Comparison of ENCODE assay signal across 8 cellular contexts in genomic region chr19:41821003-41821735, GRCh38. TPM values are rescaled to one million over a fixed set of nuclear protein-coding genes. Genes with fewer than 3 reads are reported as not detected.
DNase-seq lines count a peak whose midpoint lies in the region; ATAC-seq and TF ChIP-seq lines count a peak whose summit lies in the region.

No MANE protein-coding gene starts in this region.

- no peak overlapping the region for H2BK15ac ChIP-seq in IMR-90 (ENCODE audit: low read depth, low read length)

- H4K91ac ChIP-seq in IMR-90 (ENCODE audit: insufficient read depth, low read depth, low read length): no peak overlapping the region

- H3K27ac ChIP-seq in IMR-90 (ENCODE audit: insufficient read depth, low read length) (no peak overlapping the region), spleen (no peak overlapping the region), uterus (no peak overlapping the region)

- DNase-seq in DMS53 (lab: John Stamatoyannopoulos, UW) (peak; percentile 90), IMR-90 (peak; percentile 15), NOMO-1 treated with dmso at 0.1 percent for 144 hours (lab: John Stamatoyannopoulos, UW; ENCODE audit: unreplicated experiment) (peak; percentile 32), head of caudate nucleus (peak in 23 of 42 donors; percentile 13 to 68 (median 44)), spleen (peak; percentile 66), uterus (no peak)
- peak; percentile 61 to 73 for DNase-seq in activated T-cell treated with anti-CD3 and anti-CD28 coated beads, Interleukin-2, amount 50 U/mL, for 72 hours

- CTCF ChIA-PET in IMR-90 (lab: Yijun Ruan, JAX): interaction anchor here (0.7 to 1.0 kb wide), 4 partner anchors 10 to 1851 kb away, joined by 3 to 4 read pairs (median 3); no protein-coding TSS in a partner anchor

- dilution Hi-C loops in IMR-90 (cut with HindIII; ENCODE audit: low sequenced_read_pairs, unreplicated experiment): no loop called here

- H3K23ac ChIP-seq in IMR-90 (ENCODE audit: low read depth, low read length): no peak overlapping the region

- H3K4me3 ChIP-seq in IMR-90 (ENCODE audit: insufficient read depth, low read depth, low read length) (no peak overlapping the region), spleen (no peak overlapping the region), uterus (no peak overlapping the region)

- H2AK5ac ChIP-seq in IMR-90 (ENCODE audit: low read depth, low read length): no peak overlapping the region

- H2BK5ac ChIP-seq in IMR-90 (ENCODE audit: low read depth, low read length, poor library complexity, severe bottlenecking): no peak overlapping the region

- ATAC-seq in IMR-90 (ENCODE audit: low read depth) (peak; percentile 51; the same call in 1 of the 2 replicates), HG03097 (IDR thresholded peaks at IDR 0.05; ENCODE audit: low FRiP score, unreplicated experiment) (no peak)
- ATAC-seq in activated T-cell treated with anti-CD3 and anti-CD28 coated beads, Interleukin-2, amount 50 U/mL, for 72 hours (replicated peaks in 1 of 2): peak; percentile 87 to 88

- H3K9me3 ChIP-seq in IMR-90 (ENCODE audit: control insufficient read depth, insufficient read depth, low read length) (no peaks in the 10 kb centered on the region), spleen (no peaks in the 10 kb centered on the region), uterus (no peaks in the 10 kb centered on the region)

- peaks cover 6% of the 10 kb centered on the region for H3K4me1 Mint-ChIP-seq in activated T-cell treated with anti-CD3 and anti-CD28 coated beads, Interleukin-2, amount 50 U/mL, for 72 hours (ENCODE audit: low read depth)

- TF ChIP-seq RAD21 in IMR-90 (IDR thresholded peaks at IDR 0.05; ENCODE audit: low read length): peak; percentile 48

- no peak overlapping the region for H3K56ac ChIP-seq in IMR-90 (ENCODE audit: extremely low read depth, insufficient read depth, low read length)

- H3K27me3 ChIP-seq in IMR-90 (ENCODE audit: control insufficient read depth, insufficient read depth, low read length) (no peaks in the 10 kb centered on the region; the same call in 1 of the 2 replicates), spleen (replicated peaks in 1 of 7) (peaks cover 0 to 20% (median 0%) of the 10 kb centered on the region in 7 donors), uterus (no peaks in the 10 kb centered on the region)

- H2BK120ac ChIP-seq in IMR-90 (ENCODE audit: low read depth, low read length): no peak overlapping the region

- intact Hi-C loops in IMR-90 (cut with micrococcal nuclease) (loop anchor here (2.0 kb wide), 1 partner anchor 178 kb away; no protein-coding TSS in a partner anchor), head of caudate nucleus (cut with DNase I) (no loop called here), spleen (cut with DNase I; ENCODE audit: low total_unique reads) (no loop called here), uterus (cut with DNase I; ENCODE audit: low total_unique reads) (no loop called here)

- no peak overlapping the region for H3K9ac ChIP-seq in IMR-90 (ENCODE audit: low read depth, low read length)

- in situ Hi-C loops in IMR-90 (cut with MboI; ENCODE audit: low sequenced_read_pairs): no loop called here

- H4K8ac ChIP-seq in IMR-90 (ENCODE audit: low read depth in 2 of 2, low read length in 2 of 2): no peak overlapping the region

- H3K4me3 Mint-ChIP-seq in activated T-cell treated with anti-CD3 and anti-CD28 coated beads, Interleukin-2, amount 50 U/mL, for 72 hours: no peak overlapping the region

- no peak overlapping the region for H3K27ac Mint-ChIP-seq in activated T-cell treated with anti-CD3 and anti-CD28 coated beads, Interleukin-2, amount 50 U/mL, for 72 hours

- no peak overlapping the region for H4K5ac ChIP-seq in IMR-90 (ENCODE audit: low read depth, low read length)

- no peak overlapping the region for H3K4ac ChIP-seq in IMR-90 (ENCODE audit: low read depth, low read length)

- POLR2A ChIA-PET in IMR-90 (lab: Charles Lee; ENCODE audit: unreplicated experiment): no interaction called here

- peaks cover 32% of the 10 kb centered on the region for H3K27me3 Mint-ChIP-seq in activated T-cell treated with anti-CD3 and anti-CD28 coated beads, Interleukin-2, amount 50 U/mL, for 72 hours (ENCODE audit: low read depth)

- no peak overlapping the region for H2BK20ac ChIP-seq in IMR-90 (ENCODE audit: low read depth, low read length)

- H3K9me1 ChIP-seq in IMR-90 (ENCODE audit: insufficient read depth, low read length): no peaks in the 10 kb centered on the region

- H3K14ac ChIP-seq in IMR-90 (replicated peaks; ENCODE audit: low read depth, low read length): no peak overlapping the region

- no peaks in the 10 kb centered on the region for H3K36me3 ChIP-seq in IMR-90 (ENCODE audit: control insufficient read depth, insufficient read depth, low read length)
- no peaks in the 10 kb centered on the region for H3K36me3 ChIP-seq in spleen
- no peaks in the 10 kb centered on the region for H3K36me3 ChIP-seq in uterus

- WGBS in IMR-90 (ENCODE audit: extremely low coverage in 2 of 2, insufficient read length in 1 of 2), 2 experiments: 0% methylated on average over 1 of the region's 12 CpGs; no CpG with 5 or more reads in 1 of the 2 experiments
- 35 to 42% (median 37%) methylated on average over 12 of the region's 12 CpGs for WGBS in spleen, 5 donors

- H2AFZ ChIP-seq in IMR-90 (replicated peaks; ENCODE audit: low read length, poor library complexity): no peak overlapping the region

- H3K4me1 ChIP-seq in IMR-90 (ENCODE audit: control insufficient read depth, insufficient read depth, low read length) (no peaks in the 10 kb centered on the region), spleen (peaks cover 0 to 7% (median 0%) of the 10 kb centered on the region in 6 donors), uterus (no peaks in the 10 kb centered on the region)

- no peaks in the 10 kb centered on the region for H3K79me1 ChIP-seq in IMR-90 (ENCODE audit: low read depth in 1 of 2, low read length in 2 of 2)

- no peak overlapping the region for H3K18ac ChIP-seq in IMR-90 (ENCODE audit: low read depth, low read length)

- H3K36me3 Mint-ChIP-seq in activated T-cell treated with anti-CD3 and anti-CD28 coated beads, Interleukin-2, amount 50 U/mL, for 72 hours (ENCODE audit: insufficient read depth in 2 of 2): no peaks in the 10 kb centered on the region

- BruUV-seq in IMR-90 (replicated peaks; lab: Mats Ljungman, UMichigan): no TSS peak

- TF ChIP-seq POLR2A in IMR-90 (IDR thresholded peaks at IDR 0.05; ENCODE audit: low read depth, low read length): no peak
- TF ChIP-seq POLR2A in spleen (IDR thresholded peaks at IDR 0.05): no peak
- TF ChIP-seq POLR2A in uterus (IDR thresholded peaks at IDR 0.05): no peak

- peak; percentile 48 for TF ChIP-seq CTCF in IMR-90 (conservative IDR thresholded peaks at IDR 0.05; ENCODE audit: low read depth, low read length)
- peak; percentile 35 to 85 (median 71) for TF ChIP-seq CTCF in spleen (IDR thresholded peaks at IDR 0.05 in 8 of 11, conservative IDR thresholded peaks at IDR 0.05 in 3 of 11)
- TF ChIP-seq CTCF in uterus (IDR thresholded peaks at IDR 0.05): peak in 2 of 4 experiments; percentile 17 to 27

- H3K9me3 Mint-ChIP-seq in activated T-cell treated with anti-CD3 and anti-CD28 coated beads, Interleukin-2, amount 50 U/mL, for 72 hours: no peaks in the 10 kb centered on the region

- H3K4me2 ChIP-seq in IMR-90 (ENCODE audit: low read depth, low read length): no peak overlapping the region

- H4K20me1 ChIP-seq in IMR-90 (ENCODE audit: insufficient read depth, low read length): no peaks in the 10 kb centered on the region

- peak overlapping the region; percentile 66 for H2AK9ac ChIP-seq in IMR-90 (replicated peaks; ENCODE audit: low read depth, low read length, poor library complexity)

RNA-seq across cellular contexts. Expression of gene LYPD4, which starts 23.3 kb away (rescaled TPM):
- total RNA-seq in IMR-90 (2012; rRNA removed): not detected in 2 replicates
- polyA plus RNA-seq in IMR-90 (2012; rRNA removed): not detected in 2 replicates
- not detected in 2 replicates for polyA plus RNA-seq in IMR-90 (2012; cell fraction: cytosol; rRNA removed)
- polyA plus RNA-seq in IMR-90 (2012; cell fraction: nucleus; rRNA removed; ENCODE audit: low replicate concordance): not detected in 2 replicates
- total RNA-seq in activated T-cell treated with anti-CD3 and anti-CD28 coated beads, Interleukin-2, amount 50 U/mL, for 72 hours: not detected
- not detected for total RNA-seq in spleen
- polyA plus RNA-seq in spleen: under 1 TPM in 1 of 3 donors, not detected in 2; 0.04 TPM
- total RNA-seq in uterus: not detected

RNA-seq across cellular contexts. Expression of gene DMRTC2, which starts 23.7 kb away (rescaled TPM):
- total RNA-seq in IMR-90 (2012; rRNA removed) (not detected in 2 replicates), spleen (not detected), uterus (under 1 TPM in 1 of 4 donors, not detected in 3; 0.14 TPM)
- polyA plus RNA-seq in IMR-90 (2012; rRNA removed) (not detected in 2 replicates), spleen (not detected)
- not detected in 2 replicates for polyA plus RNA-seq in IMR-90 (2012; cell fraction: cytosol; rRNA removed)
- not detected in 2 replicates for polyA plus RNA-seq in IMR-90 (2012; cell fraction: nucleus; rRNA removed; ENCODE audit: low replicate concordance)
- not detected for total RNA-seq in activated T-cell treated with anti-CD3 and anti-CD28 coated beads, Interleukin-2, amount 50 U/mL, for 72 hours

RNA-seq across cellular contexts. Expression of gene CEACAM3, which starts 24.8 kb away (rescaled TPM):
- total RNA-seq in IMR-90 (2012; rRNA removed) (not detected in 2 replicates), spleen (10 to 100 TPM in 5 of 7 donors, 1 to 10 TPM in 2; 3.8 to 31.9 (median 13.5) TPM), uterus (not detected)
- polyA plus RNA-seq in IMR-90 (2012; rRNA removed) (not detected in 2 replicates), spleen (1 to 10 TPM in 2 of 3 donors, under 1 TPM in 1; 0.55 to 4.0 (median 1.6) TPM)
- polyA plus RNA-seq in IMR-90 (2012; cell fraction: cytosol; rRNA removed): not detected in 2 replicates
- not detected in 2 replicates for polyA plus RNA-seq in IMR-90 (2012; cell fraction: nucleus; rRNA removed; ENCODE audit: low replicate concordance)
- total RNA-seq in activated T-cell treated with anti-CD3 and anti-CD28 coated beads, Interleukin-2, amount 50 U/mL, for 72 hours: not detected

RNA-seq across cellular contexts. Expression of gene RPS19, which starts 38.9 kb away (rescaled TPM):
- total RNA-seq in IMR-90 (2012; rRNA removed) (230 and 299 TPM in 2 replicates), spleen (1,000 to 10,000 TPM in 4 of 7 donors, 100 to 1,000 TPM in 3; 744 to 2,126 (median 1,870) TPM), uterus (1,000 to 10,000 TPM in 2 of 4 donors, 100 to 1,000 TPM in 2; 324 to 1,895 (median 1,094) TPM)
- polyA plus RNA-seq in IMR-90 (2012; rRNA removed) (1,882 and 3,988 TPM in 2 replicates), spleen (1,000 to 10,000 TPM; 5,153 to 8,491 (median 7,946) TPM)
- 1,236 and 2,903 TPM in 2 replicates for polyA plus RNA-seq in IMR-90 (2012; cell fraction: cytosol; rRNA removed)
- polyA plus RNA-seq in IMR-90 (2012; cell fraction: nucleus; rRNA removed; ENCODE audit: low replicate concordance): 465 and 1,276 TPM in 2 replicates
- total RNA-seq in activated T-cell treated with anti-CD3 and anti-CD28 coated beads, Interleukin-2, amount 50 U/mL, for 72 hours: 1,000 to 10,000 TPM; 4,101 to 4,133 TPM

RNA-seq across cellular contexts. Expression of gene CD79A, which starts 55.9 kb away (rescaled TPM):
- not detected in 2 replicates for total RNA-seq in IMR-90 (2012; rRNA removed)
- polyA plus RNA-seq in IMR-90 (2012; rRNA removed): 0.19 and 0.24 TPM in 2 replicates
- 0.10 and 0.37 TPM in 2 replicates for polyA plus RNA-seq in IMR-90 (2012; cell fraction: cytosol; rRNA removed)
- polyA plus RNA-seq in IMR-90 (2012; cell fraction: nucleus; rRNA removed; ENCODE audit: low replicate concordance): 0.06 and 0.25 TPM in 2 replicates
- 10 to 100 TPM; 12.3 to 27.5 TPM for total RNA-seq in activated T-cell treated with anti-CD3 and anti-CD28 coated beads, Interleukin-2, amount 50 U/mL, for 72 hours
- 100 to 1,000 TPM; 222 to 361 (median 269) TPM for total RNA-seq in spleen
- 1,000 to 10,000 TPM in 1 of 3 donors, 100 to 1,000 TPM in 2; 748 to 1,033 (median 986) TPM for polyA plus RNA-seq in spleen
- total RNA-seq in uterus: under 1 TPM in 2 of 4 donors, not detected in 2; 0.29 to 0.62 TPM

Comparison
In these comparisons a context has a peak if more than half of its experiments do, and no peak if none do; other contexts are left out.
1. DNase-seq: peak in DMS53 (single experiment), IMR-90 (single experiment), NOMO-1 treated with dmso at 0.1 percent for 144 hours (single experiment), activated T-cell treated with anti-CD3 and anti-CD28 coated beads, Interleukin-2, amount 50 U/mL, for 72 hours (2 of 2), head of caudate nucleus (23 of 42) and spleen (single experiment); none in uterus (0 of 2).